8 cellular contexts compared by ENCODE assay signal in genomic region chr22:45671051-45671782, GRCh38. TPM values are rescaled to one million over a fixed set of nuclear protein-coding genes. Genes with fewer than 3 reads are reported as not detected.
DNase-seq lines count a peak whose midpoint lies in the region; ATAC-seq, FAIRE-seq and TF ChIP-seq lines count a peak whose summit lies in the region.

No MANE protein-coding gene starts in this region.

- H3K27ac Mint-ChIP-seq in GM23338: peak overlapping the region; percentile 10; the same call in 1 of the 2 replicates

- H3K4me1 Mint-ChIP-seq in GM23338: peaks cover 21% of the 10 kb centered on the region

- no peak for TF ChIP-seq POLR2A in endothelial cell of umbilical vein (IDR thresholded peaks at IDR 0.05; ENCODE audit: low read depth, low read length)

- H3K9me3 ChIP-seq in Panc1 (ENCODE audit: control insufficient read depth, insufficient read depth, low read depth, low read length) (no peaks in the 10 kb centered on the region), endothelial cell of umbilical vein (replicated peaks; ENCODE audit: control insufficient read depth, insufficient read depth, low read length) (no peaks in the 10 kb centered on the region), muscle layer of duodenum (ENCODE audit: control insufficient read depth in 1 of 2, low read length in 2 of 2) (no peaks in the 10 kb centered on the region)

- H3K9me1 ChIP-seq in endothelial cell of umbilical vein (replicated peaks; ENCODE audit: control insufficient read depth, extremely low read depth, insufficient read depth, low read length): no peaks in the 10 kb centered on the region

- H2AFZ ChIP-seq in GM23338: peak overlapping the region; percentile 99
- peak overlapping the region; percentile 17 for H2AFZ ChIP-seq in endothelial cell of umbilical vein (ENCODE audit: low read depth, low read length)

- dilution Hi-C loops in endothelial cell of umbilical vein (cut with MboI; ENCODE audit: extremely low pct_ligation_motif_present, low sequenced_read_pairs): no loop called here

- H3K27ac ChIP-seq in GM23338 (ENCODE audit: low read depth) (no peak overlapping the region), Panc1 (ENCODE audit: low read length) (peak overlapping the region; percentile 46), endothelial cell of umbilical vein (ENCODE audit: insufficient read depth, low read depth, low read length) (no peak overlapping the region), muscle layer of duodenum (ENCODE audit: low read length) (peak overlapping the region; percentile 23)

- H3K4me3 ChIP-seq in GM23338 (peak overlapping the region; percentile 95), Panc1 (ENCODE audit: low read depth in 2 of 2, low read length in 2 of 2) (peak overlapping the region; percentile 76 to 89), endothelial cell of umbilical vein (replicated peaks in 1 of 3; ENCODE audit: insufficient read depth in 1 of 3, low read depth in 1 of 3, low read length in 3 of 3) (peak overlapping the region; percentile 48 to 80 (median 57)), muscle layer of duodenum (ENCODE audit: low read depth in 1 of 2, low read length in 2 of 2) (peak overlapping the region; percentile 75 to 85)

- H3K9ac ChIP-seq in endothelial cell of umbilical vein (replicated peaks; ENCODE audit: extremely low read depth, insufficient read depth, low read length): peak overlapping the region; percentile 72

- peaks cover 4% of the 10 kb centered on the region for H3K27me3 Mint-ChIP-seq in GM23338 (ENCODE audit: insufficient read depth, low read depth, poor library complexity)

- FAIRE-seq in endothelial cell of umbilical vein (lab: Jason Lieb, UNC): peak; percentile 70

- no peaks in the 10 kb centered on the region for H3F3A ChIP-seq in GM23338 (replicated peaks; ENCODE audit: low read depth)

- ATAC-seq in GM23338 (peak; percentile 85), Panc1 (peak; percentile 7), HG03097 (IDR thresholded peaks at IDR 0.05; ENCODE audit: low FRiP score, unreplicated experiment) (no peak)

- H3K9me3 Mint-ChIP-seq in GM23338: peaks cover 3% of the 10 kb centered on the region; the same call in 1 of the 3 replicates

- H3K9me2 ChIP-seq in GM23338 (ENCODE audit: insufficient read depth): no peaks in the 10 kb centered on the region

- H3K4me3 Mint-ChIP-seq in GM23338: peak overlapping the region; percentile 84

- H3K4me2 ChIP-seq in GM23338 (peak overlapping the region; percentile 94), endothelial cell of umbilical vein (ENCODE audit: insufficient read depth, low read length) (peak overlapping the region; percentile 42)

- CTCF ChIA-PET in Panc1 (lab: Charles Lee): interaction anchor here (0.7 kb wide), 2 partner anchors 49 to 149 kb away, joined by 3 to 6 read pairs; no protein-coding TSS in a partner anchor
- CTCF ChIA-PET in endothelial cell of umbilical vein (lab: Charles Lee): interaction anchor here (1.2 kb wide), 3 partner anchors 14 to 174 kb away, joined by 3 to 4 read pairs (median 3); no protein-coding TSS in a partner anchor

- H3K36me3 ChIP-seq in GM23338 (ENCODE audit: insufficient read depth): no peaks in the 10 kb centered on the region
- H3K36me3 ChIP-seq in Panc1 (ENCODE audit: control insufficient read depth, insufficient read depth, low read length): peaks cover 7% of the 10 kb centered on the region; the same call in 1 of the 2 replicates
- H3K36me3 ChIP-seq in endothelial cell of umbilical vein (ENCODE audit: control insufficient read depth in 2 of 2, extremely low read depth in 1 of 2, insufficient read depth in 2 of 2, low read length in 2 of 2): peaks cover 0 to 2% of the 10 kb centered on the region in 2 experiments
- no peaks in the 10 kb centered on the region for H3K36me3 ChIP-seq in muscle layer of duodenum (ENCODE audit: control insufficient read depth in 1 of 2, insufficient read depth in 2 of 2, low read length in 2 of 2)

- DNase-seq in GM23338 (ENCODE audit: low spot score) (peak; percentile 96), Panc1 (ENCODE audit: low read depth, low spot score) (no peak), endothelial cell of umbilical vein (ENCODE audit: low read depth, low spot score) (peak; percentile 13), NK-92 (lab: John Stamatoyannopoulos, UW; ENCODE audit: unreplicated experiment) (no peak), SIG-M5 (lab: John Stamatoyannopoulos, UW) (no peak), NOMO-1 treated with dmso at 0.1 percent for 144 hours (lab: John Stamatoyannopoulos, UW; ENCODE audit: unreplicated experiment) (no peak)

- no peaks in the 10 kb centered on the region for H3K27me3 ChIP-seq in GM23338 (ENCODE audit: insufficient read depth)
- no peaks in the 10 kb centered on the region for H3K27me3 ChIP-seq in Panc1 (ENCODE audit: control insufficient read depth, insufficient read depth, low read length)
- H3K27me3 ChIP-seq in endothelial cell of umbilical vein (ENCODE audit: control insufficient read depth in 2 of 2, insufficient read depth in 2 of 2, low read length in 2 of 2): peaks cover 4 to 9% of the 10 kb centered on the region in 2 experiments
- H3K27me3 ChIP-seq in muscle layer of duodenum (ENCODE audit: low read depth, low read length): no peaks in the 10 kb centered on the region

- POLR2A ChIA-PET in Panc1 (lab: Charles Lee) (interaction anchor here (0.7 kb wide), 2 partner anchors 36 to 225 kb away, joined by 5 to 8 read pairs; no protein-coding TSS in a partner anchor), endothelial cell of umbilical vein (lab: Charles Lee) (interaction anchor here (0.7 kb wide), 1 partner anchor 546 kb away, joined by 3 read pairs; no protein-coding TSS in a partner anchor)

- in situ Hi-C loops in Panc1 (cut with HindIII; ENCODE audit: low pct_unique_long_range_greater_than_20kb, low sequenced_read_pairs): no loop called here

- peaks cover 22% of the 10 kb centered on the region for H3K4me1 ChIP-seq in GM23338 (ENCODE audit: insufficient read depth)
- peaks cover 24% of the 10 kb centered on the region for H3K4me1 ChIP-seq in Panc1 (ENCODE audit: control insufficient read depth, insufficient read depth, low read length)
- H3K4me1 ChIP-seq in endothelial cell of umbilical vein (ENCODE audit: control insufficient read depth, extremely low read depth, insufficient read depth, low read length): peaks cover 12% of the 10 kb centered on the region
- H3K4me1 ChIP-seq in muscle layer of duodenum (ENCODE audit: control insufficient read depth in 1 of 2, insufficient read depth in 2 of 2, low read length in 2 of 2): peaks cover 12 to 24% of the 10 kb centered on the region in 2 donors

- H3K79me2 ChIP-seq in GM23338 (replicated peaks; ENCODE audit: insufficient read depth): peaks cover 45% of the 10 kb centered on the region
- peaks cover 38% of the 10 kb centered on the region for H3K79me2 ChIP-seq in endothelial cell of umbilical vein (ENCODE audit: control insufficient read depth, insufficient read depth, low read length)

- intact Hi-C loops in Panc1 (cut with micrococcal nuclease; ENCODE audit: unreplicated experiment): no loop called here
- intact Hi-C loops in endothelial cell of umbilical vein (cut with micrococcal nuclease): loop anchor here (5.0 kb wide), 1 partner anchor 71 kb away; no protein-coding TSS in a partner anchor

- H3K36me3 Mint-ChIP-seq in GM23338 (ENCODE audit: low read depth): no peaks in the 10 kb centered on the region

- no peak for TF ChIP-seq CTCF in GM23338 (conservative IDR thresholded peaks at IDR 0.05; ENCODE audit: low read depth in 2 of 2)
- TF ChIP-seq CTCF in Panc1 (IDR thresholded peaks at IDR 0.05): no peak
- TF ChIP-seq CTCF in endothelial cell of umbilical vein (IDR thresholded peaks at IDR 0.05; ENCODE audit: extremely low read depth in 1 of 2, insufficient read depth in 1 of 2, low read depth in 1 of 2, low read length in 2 of 2): no peak

- H4K20me1 ChIP-seq in GM23338 (replicated peaks; ENCODE audit: insufficient read depth) (peaks cover 36% of the 10 kb centered on the region), endothelial cell of umbilical vein (replicated peaks; ENCODE audit: control insufficient read depth, extremely low read depth, insufficient read depth, low read length) (peaks cover 3% of the 10 kb centered on the region)

- no TSS peak for BruUV-seq in Panc1 (replicated peaks; lab: Mats Ljungman, UMichigan)
- BruUV-seq in endothelial cell of umbilical vein (replicated peaks; lab: Mats Ljungman, UMichigan): no TSS peak

TF ChIP-seq in GM23338, 12 proteins besides CTCF, POLR2A, EP300 and RAD21:
- TF ChIP-seq STAT1 (IDR thresholded peaks at IDR 0.05; ENCODE audit: unreplicated experiment): no peak
- TF ChIP-seq POLR2AphosphoS5 (IDR thresholded peaks at IDR 0.05; ENCODE audit: low read depth): no peak
- TF ChIP-seq ZNF114 (CRISPR knock-in tag; IDR thresholded peaks at IDR 0.05): no peak

TF ChIP-seq in endothelial cell of umbilical vein, 7 proteins besides CTCF, POLR2A, EP300 and RAD21:
- TF ChIP-seq MAX (IDR thresholded peaks at IDR 0.05; ENCODE audit: insufficient read depth, insufficient read length): no peak
- TF ChIP-seq POLR2AphosphoS5 (IDR thresholded peaks at IDR 0.05; ENCODE audit: insufficient read depth, low read depth, low read length): no peak
- no peak for TF ChIP-seq MYC (IDR thresholded peaks at IDR 0.05; ENCODE audit: low read depth, low read length)
- TF ChIP-seq EZH2 (IDR thresholded peaks at IDR 0.05; ENCODE audit: borderline replicate concordance, low read depth, low read length, severe bottlenecking): no peak
- TF ChIP-seq FOS (IDR thresholded peaks at IDR 0.05; ENCODE audit: borderline replicate concordance, insufficient read depth, low read length): no peak
- no peak for TF ChIP-seq JUN (IDR thresholded peaks at IDR 0.05; ENCODE audit: borderline replicate concordance, insufficient read depth, insufficient read length, low read depth)
- TF ChIP-seq GATA2 (IDR thresholded peaks at IDR 0.05; ENCODE audit: insufficient read depth, insufficient read length, low read depth, low read length): no peak

RNA-seq across cellular contexts. Expression of gene ATXN10, which starts 0.4 kb away (rescaled TPM):
- 163 and 170 TPM in 2 replicates for total RNA-seq in GM23338 (2014; rRNA removed; shearing (Covaris generic))
- polyA plus RNA-seq in GM23338 (2016; fragmentation: Nextera tagmentation; extraction: Ambion mirVana): 72.5 and 99.0 TPM in 2 replicates
- total RNA-seq in Panc1 (2021; ENCODE audit: unreplicated experiment): 184 TPM
- 75.1 TPM for polyA plus RNA-seq in Panc1 (2012; ENCODE audit: insufficient read length)
- total RNA-seq in endothelial cell of umbilical vein: 91.9 and 107 TPM in 2 replicates
- 48.5 and 73.2 TPM in 2 replicates for polyA plus RNA-seq in endothelial cell of umbilical vein
- 108 and 118 TPM in 2 replicates for polyA plus RNA-seq in endothelial cell of umbilical vein (2011; cell fraction: cytosol; rRNA removed)
- 61.4 and 67.8 TPM in 2 replicates for polyA plus RNA-seq in endothelial cell of umbilical vein (2011; cell fraction: nucleus; rRNA removed)
- polyA plus RNA-seq in endothelial cell of umbilical vein (2012): 95.3 and 134 TPM in 2 replicates
- 222 and 286 TPM in 2 replicates for polyA minus RNA-seq in endothelial cell of umbilical vein
- 42.4 TPM for polyA minus RNA-seq in endothelial cell of umbilical vein (2011; cell fraction: cytosol; rRNA and poly(A)+ RNA removed)
- polyA minus RNA-seq in endothelial cell of umbilical vein (2011; cell fraction: nucleus; rRNA and poly(A)+ RNA removed): 67.5 and 93.3 TPM in 2 replicates

Comparison
In these comparisons a context has a peak if more than half of its experiments do, and no peak if none do; other contexts are left out.
1. DNase-seq: peak in GM23338 (single experiment) and endothelial cell of umbilical vein (single experiment); none in Panc1 (single experiment), NK-92 (single experiment), SIG-M5 (single experiment) and NOMO-1 treated with dmso at 0.1 percent for 144 hours (single experiment).
2. H3K27ac ChIP-seq: peak in Panc1 (single experiment) and muscle layer of duodenum (single experiment); none in GM23338 (single experiment) and endothelial cell of umbilical vein (single experiment).
3. Peak in every context shown above with its lines, with median percentiles within 50 percentile points of each other: H3K4me3 ChIP-seq.